Comparison of ENCODE assay signal across 14 cellular contexts in genomic region chr5:81525690-81526089, GRCh38.
DNase-seq lines count a peak whose midpoint lies in the region; ATAC-seq, FAIRE-seq and TF ChIP-seq lines count a peak whose summit lies in the region.
"Had no signal": no experiment of that assay in that cellular context is flagged by ENCODE, and none has a peak within 500 bp of the region (broad histone marks: within the 10 kb centered on the region; RNA-seq: fewer than 3 reads in every experiment).

No MANE protein-coding gene starts in this region.

- H3K9me3 ChIP-seq in Karpas-422 (ENCODE audit: low read length) (no peaks in the 10 kb centered on the region), astrocyte (ENCODE audit: insufficient read depth, low read depth, low read length) (no peaks in the 10 kb centered on the region), ascending aorta (no peaks in the 10 kb centered on the region)
- H3K9me3 ChIP-seq: upper lobe of right lung had no signal

- no peaks in the 10 kb centered on the region for H3K9me3 Mint-ChIP-seq in astrocyte (ENCODE audit: unreplicated experiment)
- H3K9me3 Mint-ChIP-seq in natural killer cell treated with Interleukin-12 subunit alpha and Interleukin-12 subunit beta and Interleukin-15 and Interleukin-18, amount 100 ng/mL, for 72 hours, result no peaks in the 10 kb centered on the region
- H3K9me3 Mint-ChIP-seq: dendritic cell treated with granulocyte-macrophage colony-stimulating factor and Interleukin-4, amounts not matched to agents 40 ng/mL and 50 ng/mL, for 4 days; neural crest cell had no signal

- ATAC-seq in natural killer cell treated with Interleukin-12 subunit alpha and Interleukin-12 subunit beta and Interleukin-15 and Interleukin-18, amount 100 ng/mL, for 72 hours, result peak; percentile 53 to 62
- ATAC-seq in HG03039 (IDR thresholded peaks at IDR 0.05; ENCODE audit: unreplicated experiment), result no peak
- ATAC-seq: upper lobe of right lung had no signal

- H3K4me3 Mint-ChIP-seq in astrocyte (ENCODE audit: unreplicated experiment), result no peak overlapping the region
- H3K4me3 Mint-ChIP-seq in natural killer cell treated with Interleukin-12 subunit alpha and Interleukin-12 subunit beta and Interleukin-15 and Interleukin-18, amount 100 ng/mL, for 72 hours, result peak overlapping the region; percentile 28
- H3K4me3 Mint-ChIP-seq: dendritic cell treated with granulocyte-macrophage colony-stimulating factor and Interleukin-4, amounts not matched to agents 40 ng/mL and 50 ng/mL, for 4 days; neural crest cell had no signal

- H3K9me2 ChIP-seq in Karpas-422 (replicated peaks; ENCODE audit: insufficient read depth, low read length), result no peaks in the 10 kb centered on the region

- H3K36me3 Mint-ChIP-seq in astrocyte (ENCODE audit: low read depth, unreplicated experiment), result no peaks in the 10 kb centered on the region
- H3K36me3 Mint-ChIP-seq in natural killer cell treated with Interleukin-12 subunit alpha and Interleukin-12 subunit beta and Interleukin-15 and Interleukin-18, amount 100 ng/mL, for 72 hours, result no peaks in the 10 kb centered on the region

- TF ChIP-seq CTCF in astrocyte (IDR thresholded peaks at IDR 0.05; ENCODE audit: insufficient read depth, low read depth, low read length), result no peak
- TF ChIP-seq CTCF in ascending aorta (IDR thresholded peaks at IDR 0.05), result no peak

- H3K9ac ChIP-seq in Karpas-422 (ENCODE audit: low read length) (no peak overlapping the region), astrocyte (ENCODE audit: low read length) (no peak overlapping the region)
- H3K9ac ChIP-seq: KMS-11 had no signal

- H3K4me1 ChIP-seq in Karpas-422 (ENCODE audit: low read length) (peaks cover 61% of the 10 kb centered on the region), astrocyte (ENCODE audit: insufficient read depth, low read length) (no peaks in the 10 kb centered on the region), ascending aorta (peaks cover 0 to 3% of the 10 kb centered on the region in 2 donors)
- H3K4me1 ChIP-seq: upper lobe of right lung had no signal

- H2AFZ ChIP-seq in Karpas-422 (ENCODE audit: low read length), result 0 out of 2 replicates have a peak overlapping the region, but pooled peaks have one; percentile 23
- no peak overlapping the region for H2AFZ ChIP-seq in astrocyte (ENCODE audit: low read depth, low read length)

- H3K27me3 ChIP-seq in Karpas-422 (ENCODE audit: low read length) (no peaks in the 10 kb centered on the region), astrocyte (ENCODE audit: insufficient read depth, low read length) (no peaks in the 10 kb centered on the region), ascending aorta (no peaks in the 10 kb centered on the region)
- H3K27me3 ChIP-seq: upper lobe of right lung had no signal

- peak; percentile 27 for DNase-seq in SKM-1 treated with dmso at 0.1 percent for 144 hours (lab: John Stamatoyannopoulos, UW; ENCODE audit: unreplicated experiment)
- no peak for DNase-seq in SKM-1 (lab: John Stamatoyannopoulos, UW; ENCODE audit: unreplicated experiment)
- peak; percentile 60 for DNase-seq in Karpas-422
- DNase-seq in astrocyte (ENCODE audit: low read depth), result peak; percentile 22
- no peak for DNase-seq in natural killer cell treated with Interleukin-12 subunit alpha and Interleukin-12 subunit beta and Interleukin-15 and Interleukin-18, amount 100 ng/mL, for 72 hours (ENCODE audit: low spot score)
- no peak for DNase-seq in NCI-H345 (lab: John Stamatoyannopoulos, UW)
- no peak for DNase-seq in ascending aorta (ENCODE audit: low spot score in 2 of 2)
- DNase-seq: kidney glomerular epithelial cell, upper lobe of right lung had no signal

- peaks cover 16% of the 10 kb centered on the region for H3K4me1 Mint-ChIP-seq in astrocyte (ENCODE audit: low read depth, unreplicated experiment)
- H3K4me1 Mint-ChIP-seq in natural killer cell treated with Interleukin-12 subunit alpha and Interleukin-12 subunit beta and Interleukin-15 and Interleukin-18, amount 100 ng/mL, for 72 hours (ENCODE audit: low read depth in 2 of 2), result peaks cover 6 to 8% of the 10 kb centered on the region in 2 donors

- peak overlapping the region; percentile 44 for H3K27ac ChIP-seq in Karpas-422 (ENCODE audit: low read length)
- no peak overlapping the region for H3K27ac ChIP-seq in astrocyte (ENCODE audit: low read depth, low read length)
- H3K27ac ChIP-seq in ascending aorta, result no peak overlapping the region
- H3K27ac ChIP-seq: KMS-11, upper lobe of right lung had no signal

- H4K20me1 ChIP-seq in Karpas-422 (ENCODE audit: insufficient read depth, low read depth, low read length) (no peaks in the 10 kb centered on the region), astrocyte (ENCODE audit: insufficient read depth, low read length) (no peaks in the 10 kb centered on the region)

- peaks cover 84% of the 10 kb centered on the region for H3K79me2 ChIP-seq in Karpas-422 (ENCODE audit: low read length)
- no peaks in the 10 kb centered on the region for H3K79me2 ChIP-seq in astrocyte (ENCODE audit: insufficient read depth, low read length)

- H3K4me3 ChIP-seq in Karpas-422 (ENCODE audit: low read length) (no peak overlapping the region), astrocyte (ENCODE audit: insufficient read depth, low read depth, low read length) (no peak overlapping the region), ascending aorta (no peak overlapping the region)
- H3K4me3 ChIP-seq: smooth muscle cell, upper lobe of right lung had no signal

- H3K27me3 Mint-ChIP-seq in astrocyte (ENCODE audit: low read depth, unreplicated experiment), result no peaks in the 10 kb centered on the region
- H3K27me3 Mint-ChIP-seq in natural killer cell treated with Interleukin-12 subunit alpha and Interleukin-12 subunit beta and Interleukin-15 and Interleukin-18, amount 100 ng/mL, for 72 hours, result no peaks in the 10 kb centered on the region
- H3K27me3 Mint-ChIP-seq: dendritic cell treated with granulocyte-macrophage colony-stimulating factor and Interleukin-4, amounts not matched to agents 40 ng/mL and 50 ng/mL, for 4 days had no signal

- no peak for FAIRE-seq in astrocyte (lab: Jason Lieb, UNC)

- intact Hi-C loops in ascending aorta (cut with DNase I), result no loop called here

- peak overlapping the region; percentile 67 for H3K27ac Mint-ChIP-seq in astrocyte (ENCODE audit: unreplicated experiment)
- H3K27ac Mint-ChIP-seq in natural killer cell treated with Interleukin-12 subunit alpha and Interleukin-12 subunit beta and Interleukin-15 and Interleukin-18, amount 100 ng/mL, for 72 hours, result peak overlapping the region; percentile 20 to 31
- H3K27ac Mint-ChIP-seq: dendritic cell treated with granulocyte-macrophage colony-stimulating factor and Interleukin-4, amounts not matched to agents 40 ng/mL and 50 ng/mL, for 4 days had no signal

- no peaks in the 10 kb centered on the region for H3K36me3 ChIP-seq in Karpas-422 (ENCODE audit: insufficient read depth, low read length)
- H3K36me3 ChIP-seq in astrocyte (ENCODE audit: insufficient read depth, low read length), result no peaks in the 10 kb centered on the region
- no peaks in the 10 kb centered on the region for H3K36me3 ChIP-seq in ascending aorta
- H3K36me3 ChIP-seq: upper lobe of right lung had no signal

- H3K4me2 ChIP-seq in Karpas-422 (ENCODE audit: low read depth, low read length, poor library complexity, severe bottlenecking) (no peak overlapping the region), astrocyte (ENCODE audit: low read length) (no peak overlapping the region)
- H3K4me2 ChIP-seq: KMS-11, smooth muscle cell had no signal

Comparison
In these comparisons a context has a peak if more than half of its experiments do, and no peak if none do; other contexts are left out.
1. DNase-seq: peak in SKM-1 treated with dmso at 0.1 percent for 144 hours (single experiment), Karpas-422 (single experiment) and astrocyte (single experiment); none in SKM-1 (single experiment), natural killer cell treated with Interleukin-12 subunit alpha and Interleukin-12 subunit beta and Interleukin-15 and Interleukin-18, amount 100 ng/mL, for 72 hours (single experiment), NCI-H345 (single experiment) and ascending aorta (0 of 2).